14 cellular contexts compared by ENCODE assay signal in genomic region chr7:45940237-45940781, GRCh38. TPM values are rescaled to one million over a fixed set of nuclear protein-coding genes. Genes with fewer than 3 reads are reported as not detected.
DNase-seq lines count a peak whose midpoint lies in the region; ATAC-seq, FAIRE-seq and TF ChIP-seq lines count a peak whose summit lies in the region.
"Not testable (repeated sequence)": the region's sequence is repeated elsewhere in the genome, so short reads cannot be mapped to it uniquely, and the experiment has no call there.
"Had no signal": no experiment of that assay in that cellular context is flagged by ENCODE, and none has a peak within 500 bp of the region (broad histone marks: within the 10 kb centered on the region; RNA-seq: fewer than 3 reads in every experiment).

No MANE protein-coding gene starts in this region.

- not testable (repeated sequence) for H3K9ac ChIP-seq in GM12878 (ENCODE audit: control insufficient read depth, insufficient read depth, low read length)

- intact Hi-C loops in activated CD4-positive, alpha-beta memory T cell treated with anti-CD3 and anti-CD28 coated beads for 36 hours (cut with micrococcal nuclease): loop anchor here (2.0 kb wide), 1 partner anchor 38 kb away; no protein-coding TSS in a partner anchor
- intact Hi-C loops in activated T-helper 2 cell treated with anti-CD3 and anti-CD28 coated beads, Interferon-gamma antibody, Interleukin-2, Interleukin-4, amounts not matched to agents 10 μg/mL and 5 μg/mL and 100 μg/mL, durations not matched to agents 14 hours and 24 hours and 36 hours (cut with micrococcal nuclease); GM12878 (cut with micrococcal nuclease; ENCODE audit: unreplicated experiment): not testable (repeated sequence)

- peak overlapping the region; percentile 73 to 85 (median 84) for H3K4me3 Mint-ChIP-seq in T-cell
- H3K4me3 Mint-ChIP-seq in activated CD4-positive, alpha-beta memory T cell treated with anti-CD3 and anti-CD28 coated beads for 36 hours: peak overlapping the region; percentile 78
- H3K4me3 Mint-ChIP-seq in activated T-helper 2 cell treated with anti-CD3 and anti-CD28 coated beads, Interferon-gamma antibody, Interleukin-2, Interleukin-4, amounts not matched to agents 10 μg/mL and 5 μg/mL and 100 μg/mL, durations not matched to agents 14 hours and 24 hours and 36 hours (ENCODE audit: low read depth): peak overlapping the region; percentile 67
- peak overlapping the region; percentile 20 to 91 (median 84) for H3K4me3 Mint-ChIP-seq in naive B cell

- H3K79me2 ChIP-seq in GM12878 (ENCODE audit: control insufficient read depth, insufficient read depth, low read length): not testable (repeated sequence)

- in situ Hi-C loops in GM12878 (cut with MboI): not testable (repeated sequence)

- H3K27ac ChIP-seq in A549; GM12878 (ENCODE audit: control insufficient read depth, insufficient read depth): not testable (repeated sequence)

- not testable (repeated sequence) for BruUV-seq in GM12878 (replicated peaks; lab: Mats Ljungman, UMichigan)

- POLR2A ChIA-PET in A549 (lab: Yijun Ruan, JAX); T-cell (lab: Charles Lee); GM12878 (lab: Charles Lee): not testable (repeated sequence)
- POLR2A ChIA-PET in activated CD4-positive, alpha-beta memory T cell treated with anti-CD3 and anti-CD28 coated beads for 36 hours (lab: Charles Lee): interaction anchor here (0.7 kb wide), 1 partner anchor 38 kb away, joined by 3 read pairs; no protein-coding TSS in a partner anchor

- H3K27me3 Mint-ChIP-seq in T-cell; activated CD4-positive, alpha-beta memory T cell treated with anti-CD3 and anti-CD28 coated beads for 36 hours; activated T-helper 2 cell treated with anti-CD3 and anti-CD28 coated beads, Interferon-gamma antibody, Interleukin-2, Interleukin-4, amounts not matched to agents 10 μg/mL and 5 μg/mL and 100 μg/mL, durations not matched to agents 14 hours and 24 hours and 36 hours (ENCODE audit: low read depth): not testable (repeated sequence)
- peaks cover 15 to 20% (median 19%) of the 10 kb centered on the region in 3 donors for H3K27me3 Mint-ChIP-seq in naive B cell

- TF ChIP-seq POLR2A in A549 (IDR thresholded peaks at IDR 0.05; ENCODE audit: low read length); GM12878 (IDR thresholded peaks at IDR 0.05; ENCODE audit: low read depth, low read length): not testable (repeated sequence)

- ATAC-seq in A549; GM12878; naive B cell (ENCODE audit: low read depth in 2 of 2): not testable (repeated sequence)
- peak; percentile 31 to 83 (median 58) for ATAC-seq in T-cell (replicated peaks in 1 of 4)

- RAD21 ChIA-PET in GM12878 (lab: Charles Lee; ENCODE audit: unreplicated experiment): not testable (repeated sequence)

- TF ChIP-seq EP300 in A549 (IDR thresholded peaks at IDR 0.05); GM12878 (IDR thresholded peaks at IDR 0.05; ENCODE audit: borderline replicate concordance in 1 of 2, control insufficient read depth in 1 of 2, low read depth in 2 of 2, low read length in 2 of 2): not testable (repeated sequence)

- not testable (repeated sequence) for H3K36me3 ChIP-seq in GM12878 (ENCODE audit: control insufficient read depth in 2 of 2, insufficient read depth in 2 of 2, low read length in 1 of 2)

- H3K4me1 ChIP-seq in A549; GM12878 (ENCODE audit: control insufficient read depth, insufficient read depth, low read length): not testable (repeated sequence)

- H3K36me3 Mint-ChIP-seq in T-cell; activated CD4-positive, alpha-beta memory T cell treated with anti-CD3 and anti-CD28 coated beads for 36 hours; activated T-helper 2 cell treated with anti-CD3 and anti-CD28 coated beads, Interferon-gamma antibody, Interleukin-2, Interleukin-4, amounts not matched to agents 10 μg/mL and 5 μg/mL and 100 μg/mL, durations not matched to agents 14 hours and 24 hours and 36 hours (ENCODE audit: low read depth); naive B cell: not testable (repeated sequence)

- H3K9me3 Mint-ChIP-seq in T-cell; activated CD4-positive, alpha-beta memory T cell treated with anti-CD3 and anti-CD28 coated beads for 36 hours; activated T-helper 2 cell treated with anti-CD3 and anti-CD28 coated beads, Interferon-gamma antibody, Interleukin-2, Interleukin-4, amounts not matched to agents 10 μg/mL and 5 μg/mL and 100 μg/mL, durations not matched to agents 14 hours and 24 hours and 36 hours; naive B cell: not testable (repeated sequence)

- H4K20me1 ChIP-seq in GM12878 (ENCODE audit: control insufficient read depth, insufficient read depth): not testable (repeated sequence)

- peaks cover 28 to 36% (median 35%) of the 10 kb centered on the region in 3 donors for H3K4me1 Mint-ChIP-seq in T-cell
- H3K4me1 Mint-ChIP-seq in activated CD4-positive, alpha-beta memory T cell treated with anti-CD3 and anti-CD28 coated beads for 36 hours (ENCODE audit: low read depth): peaks cover 17% of the 10 kb centered on the region
- not testable (repeated sequence) for H3K4me1 Mint-ChIP-seq in activated T-helper 2 cell treated with anti-CD3 and anti-CD28 coated beads, Interferon-gamma antibody, Interleukin-2, Interleukin-4, amounts not matched to agents 10 μg/mL and 5 μg/mL and 100 μg/mL, durations not matched to agents 14 hours and 24 hours and 36 hours (ENCODE audit: low read depth)
- H3K4me1 Mint-ChIP-seq in naive B cell: peaks cover 0 to 15% (median 0%) of the 10 kb centered on the region in 3 donors

- peak overlapping the region; percentile 12; the same call in 1 of the 2 replicates for H2AFZ ChIP-seq in GM12878 (ENCODE audit: control insufficient read depth, low read depth, low read length)

- FAIRE-seq in A549 (lab: Jason Lieb, UNC); GM12878 (lab: Jason Lieb, UNC): not testable (repeated sequence)

- H3K4me3 ChIP-seq in A549, GM12878: not testable (repeated sequence)

- not testable (repeated sequence) for H3K9me3 ChIP-seq in A549; GM12878 (replicated peaks; ENCODE audit: control insufficient read depth, insufficient read depth, low read length)

- H3K27ac Mint-ChIP-seq in T-cell (peak overlapping the region; percentile 53 to 92), naive B cell (peak overlapping the region in 3 of 6 donors; percentile 28 to 75 (median 64))
- peak overlapping the region; percentile 72 for H3K27ac Mint-ChIP-seq in activated CD4-positive, alpha-beta memory T cell treated with anti-CD3 and anti-CD28 coated beads for 36 hours
- H3K27ac Mint-ChIP-seq in activated T-helper 2 cell treated with anti-CD3 and anti-CD28 coated beads, Interferon-gamma antibody, Interleukin-2, Interleukin-4, amounts not matched to agents 10 μg/mL and 5 μg/mL and 100 μg/mL, durations not matched to agents 14 hours and 24 hours and 36 hours: not testable (repeated sequence)

- CTCF ChIA-PET in A549 (lab: Yijun Ruan, JAX): interaction anchor here (1.1 to 6.9 kb wide), 2 partner anchors 17 to 409 kb away, joined by 3 to 54 read pairs; partner anchors contain the start of gene IGFBP3
- CTCF ChIA-PET in T-cell (lab: Charles Lee): interaction anchor here in 1 of 2 donors (1.5 kb wide), 1 partner anchor 18 kb away, joined by 5 read pairs; no protein-coding TSS in a partner anchor
- CTCF ChIA-PET in activated CD4-positive, alpha-beta memory T cell treated with anti-CD3 and anti-CD28 coated beads for 36 hours (lab: Charles Lee): interaction anchor here (1.2 kb wide), 1 partner anchor 17 kb away, joined by 6 read pairs; no protein-coding TSS in a partner anchor
- CTCF ChIA-PET in GM12878 (lab: Yijun Ruan, JAX): interaction anchor here (1.2 to 2.2 kb wide), 2 partner anchors 17 to 22 kb away, joined by 4 to 7 read pairs; no protein-coding TSS in a partner anchor

- TF ChIP-seq CTCF in A549 (IDR thresholded peaks at IDR 0.05); GM12878 (IDR thresholded peaks at IDR 0.05 in 2 of 3, conservative IDR thresholded peaks at IDR 0.05 in 1 of 3; ENCODE audit: control insufficient read depth in 2 of 3, extremely low read depth in 1 of 3, insufficient read depth in 1 of 3, low read depth in 3 of 3, low read length in 3 of 3): not testable (repeated sequence)

- TF ChIP-seq RAD21 in A549 (conservative IDR thresholded peaks at IDR 0.05 in 1 of 2, IDR thresholded peaks at IDR 0.05 in 1 of 2); GM12878 (IDR thresholded peaks at IDR 0.05; ENCODE audit: insufficient read depth, low read depth, low read length): not testable (repeated sequence)

- not testable (repeated sequence) for H3K4me2 ChIP-seq in A549; GM12878 (ENCODE audit: control insufficient read depth, insufficient read depth)

- 90% methylated on average over 14 of the region's 14 CpGs for WGBS in A549 (ENCODE audit: missing lambda C conversion rate)
- WGBS in GM12878 (ENCODE audit: insufficient coverage, insufficient replicate concordance, low lambda C conversion rate, missing lambda C conversion rate): 38% methylated on average over 13 of the region's 14 CpGs

- SMC1A ChIA-PET in GM12878 (lab: Charles Lee; ENCODE audit: uncharacterized antibody, unreplicated experiment): interaction anchor here (0.6 to 0.7 kb wide), 2 partner anchors 68 to 774 kb away, joined by 3 read pairs; no protein-coding TSS in a partner anchor

- not testable (repeated sequence) for DNase-seq in A549 (ENCODE audit: low read depth in 1 of 2, low spot score in 1 of 2); GM12878 (ENCODE audit: low read depth, low spot score); naive B cell
- DNase-seq in GF-D8 (lab: John Stamatoyannopoulos, UW): peak; percentile 71
- peak in 21 of 34 experiments; percentile 11 to 58 (median 30) for DNase-seq in T-cell
- peak; percentile 71 for DNase-seq in activated CD4-positive, alpha-beta memory T cell treated with anti-CD3 and anti-CD28 coated beads for 36 hours
- DNase-seq in activated T-helper 2 cell treated with anti-CD3 and anti-CD28 coated beads, Interferon-gamma antibody, Interleukin-2, Interleukin-4, amounts not matched to agents 10 μg/mL and 5 μg/mL and 100 μg/mL, durations not matched to agents 14 hours and 24 hours and 36 hours (ENCODE audit: low spot score): peak; percentile 35
- DNase-seq in stimulated activated CD4-positive, alpha-beta T cell treated with anti-CD3 and anti-CD28 coated beads, Interleukin-4, amount 100 ng/mL, for 1 hour: peak; percentile 23

- H3K27me3 ChIP-seq in GM12878 (replicated peaks in 1 of 2; ENCODE audit: control insufficient read depth in 2 of 2, insufficient read depth in 2 of 2, low read length in 1 of 2): not testable (repeated sequence)

RNA-seq across cellular contexts. Expression of gene IGFBP3, which starts 19.2 kb away (rescaled TPM):
- polyA plus RNA-seq in A549 (2011; rRNA removed) (291 and 316 TPM in 2 replicates), A549 (2017; fragmentation: RNase III; extraction: RNeasy Plus Mini Kit Qiagen cat#74134 plus additional on column Dnase treatment) (153 to 187 TPM (median 159 TPM) in 3 replicates), GM12878 (2011; rRNA removed) (6.0 and 6.6 TPM in 2 replicates), GM12878 (2014; fragmentation: Illumina TruSeq; extraction: Trizol) (21.7 and 23.4 TPM in 2 replicates), GM12878 (2014; fragmentation: Nextera tagmentation; extraction: Ambion mirVana) (10 to 100 TPM in 1 of 2 experiments, 1 to 10 TPM in 1; 7.6 to 11.4 TPM), GM12878 (2014; rRNA removed) (26.9 and 27.7 TPM in 2 replicates), GM12878 (2016; fragmentation: Nextera tagmentation; extraction: Ambion mirVana) (10 to 100 TPM; 10.5 to 15.1 TPM), naive B cell (ENCODE audit: low read depth in 6 of 6) (not detected)
- 154 and 218 TPM in 2 replicates for polyA plus RNA-seq in A549 (2012; cell fraction: cytosol; rRNA removed)
- polyA plus RNA-seq in A549 (2012; cell fraction: nucleus; rRNA removed): 290 and 454 TPM in 2 replicates
- polyA minus RNA-seq in A549 (2011; rRNA and poly(A)+ RNA removed): 147 and 182 TPM in 2 replicates
- total RNA-seq in T-cell (10 to 100 TPM in 2 of 5 donors, 1 to 10 TPM in 3; 3.9 to 20.5 (median 8.2) TPM), GM12878 (2014; rRNA removed) (21.6 and 25.5 TPM in 2 replicates), GM12878 (2014; rRNA removed; fragmentation: Illumina TruSeq; extraction: Trizol) (16.1 and 18.6 TPM in 2 replicates), GM12878 (2021) (25.1 and 28.0 TPM in 2 replicates)
- 1 to 10 TPM; 1.1 to 1.9 TPM for total RNA-seq in activated CD4-positive, alpha-beta memory T cell treated with anti-CD3 and anti-CD28 coated beads for 36 hours
- 0.41 and 0.48 TPM in 2 replicates for total RNA-seq in activated T-helper 2 cell treated with anti-CD3 and anti-CD28 coated beads, Interferon-gamma antibody, Interleukin-2, Interleukin-4, amounts not matched to agents 10 μg/mL and 5 μg/mL and 100 μg/mL, durations not matched to agents 14 hours and 24 hours and 36 hours
- total RNA-seq in GM12878 (2013; cell fraction: nucleolus; rRNA removed): 2.2 and 5.0 TPM in 2 replicates
- not detected for polyA plus RNA-seq in GM12878 (2011; ENCODE audit: low read depth)
- 3.8 and 5.9 TPM in 2 replicates for polyA plus RNA-seq in GM12878 (2011; cell fraction: cytosol; rRNA removed)
- polyA plus RNA-seq in GM12878 (2011; cell fraction: nucleus; rRNA removed): 5.8 and 6.2 TPM in 2 replicates
- 0.20 TPM in 1 of 2 replicates, not detected in the other for polyA plus RNA-seq in GM12878 (2012)
- polyA minus RNA-seq in GM12878 (2011; rRNA and poly(A)+ RNA removed): 2.3 and 2.6 TPM in 2 replicates
- polyA minus RNA-seq in GM12878 (2011; cell fraction: cytosol; rRNA and poly(A)+ RNA removed): 3.0 and 4.1 TPM in 2 replicates
- 2.8 and 3.5 TPM in 2 replicates for polyA minus RNA-seq in GM12878 (2011; cell fraction: nucleus; rRNA and poly(A)+ RNA removed)

RNA-seq across cellular contexts. Expression of gene IGFBP1, which starts 52.0 kb away (rescaled TPM):
- 8.4 and 16.9 TPM in 2 replicates for polyA plus RNA-seq in A549 (2011; rRNA removed)
- 3.7 and 5.8 TPM in 2 replicates for polyA plus RNA-seq in A549 (2012; cell fraction: cytosol; rRNA removed)
- 12.8 and 23.6 TPM in 2 replicates for polyA plus RNA-seq in A549 (2012; cell fraction: nucleus; rRNA removed)
- polyA plus RNA-seq in A549 (2017; fragmentation: RNase III; extraction: RNeasy Plus Mini Kit Qiagen cat#74134 plus additional on column Dnase treatment): 2.7 to 4.4 TPM (median 4.2 TPM) in 3 replicates
- 1.7 and 2.1 TPM in 2 replicates for polyA minus RNA-seq in A549 (2011; rRNA and poly(A)+ RNA removed)
- total RNA-seq in T-cell: under 1 TPM in 2 of 5 donors, not detected in 3; 0.38 to 0.44 TPM
- total RNA-seq in activated CD4-positive, alpha-beta memory T cell treated with anti-CD3 and anti-CD28 coated beads for 36 hours: not detected
- total RNA-seq in activated T-helper 2 cell treated with anti-CD3 and anti-CD28 coated beads, Interferon-gamma antibody, Interleukin-2, Interleukin-4, amounts not matched to agents 10 μg/mL and 5 μg/mL and 100 μg/mL, durations not matched to agents 14 hours and 24 hours and 36 hours: not detected in 2 replicates
- not detected in 2 replicates for total RNA-seq in GM12878 (2013; cell fraction: nucleolus; rRNA removed)
- not detected in 2 replicates for total RNA-seq in GM12878 (2014; rRNA removed)
- total RNA-seq in GM12878 (2014; rRNA removed; fragmentation: Illumina TruSeq; extraction: Trizol): not detected in 2 replicates
- total RNA-seq in GM12878 (2021): 0.13 and 0.29 TPM in 2 replicates
- polyA plus RNA-seq in GM12878 (2011; ENCODE audit: low read depth): not detected
- not detected in 2 replicates for polyA plus RNA-seq in GM12878 (2011; rRNA removed)
- not detected in 2 replicates for polyA plus RNA-seq in GM12878 (2011; cell fraction: cytosol; rRNA removed)
- polyA plus RNA-seq in GM12878 (2011; cell fraction: nucleus; rRNA removed): not detected in 2 replicates
- polyA plus RNA-seq in GM12878 (2012): 0.07 TPM in 1 of 2 replicates, not detected in the other
- polyA plus RNA-seq in GM12878 (2014; fragmentation: Illumina TruSeq; extraction: Trizol): not detected in 2 replicates
- polyA plus RNA-seq in GM12878 (2014; fragmentation: Nextera tagmentation; extraction: Ambion mirVana): not detected
- polyA plus RNA-seq in GM12878 (2014; rRNA removed): not detected in 2 replicates
- not detected for polyA plus RNA-seq in GM12878 (2016; fragmentation: Nextera tagmentation; extraction: Ambion mirVana)
- not detected in 2 replicates for polyA minus RNA-seq in GM12878 (2011; rRNA and poly(A)+ RNA removed)
- polyA minus RNA-seq in GM12878 (2011; cell fraction: cytosol; rRNA and poly(A)+ RNA removed): not detected in 2 replicates
- polyA minus RNA-seq in GM12878 (2011; cell fraction: nucleus; rRNA and poly(A)+ RNA removed): not detected in 2 replicates
- not detected for polyA plus RNA-seq in naive B cell (ENCODE audit: low read depth in 6 of 6)
- total RNA-seq: activated CD8-positive, alpha-beta memory T cell treated with anti-CD3 and anti-CD28 coated beads for 36 hours; foreskin keratinocyte; IMR-90; mesenteric fat pad; Peyer's patch; tibial nerve had no signal
- polyA plus RNA-seq: foreskin keratinocyte, IMR-90 had no signal
